15 cellular contexts compared by ENCODE assay signal in the genomic region with DNA sequence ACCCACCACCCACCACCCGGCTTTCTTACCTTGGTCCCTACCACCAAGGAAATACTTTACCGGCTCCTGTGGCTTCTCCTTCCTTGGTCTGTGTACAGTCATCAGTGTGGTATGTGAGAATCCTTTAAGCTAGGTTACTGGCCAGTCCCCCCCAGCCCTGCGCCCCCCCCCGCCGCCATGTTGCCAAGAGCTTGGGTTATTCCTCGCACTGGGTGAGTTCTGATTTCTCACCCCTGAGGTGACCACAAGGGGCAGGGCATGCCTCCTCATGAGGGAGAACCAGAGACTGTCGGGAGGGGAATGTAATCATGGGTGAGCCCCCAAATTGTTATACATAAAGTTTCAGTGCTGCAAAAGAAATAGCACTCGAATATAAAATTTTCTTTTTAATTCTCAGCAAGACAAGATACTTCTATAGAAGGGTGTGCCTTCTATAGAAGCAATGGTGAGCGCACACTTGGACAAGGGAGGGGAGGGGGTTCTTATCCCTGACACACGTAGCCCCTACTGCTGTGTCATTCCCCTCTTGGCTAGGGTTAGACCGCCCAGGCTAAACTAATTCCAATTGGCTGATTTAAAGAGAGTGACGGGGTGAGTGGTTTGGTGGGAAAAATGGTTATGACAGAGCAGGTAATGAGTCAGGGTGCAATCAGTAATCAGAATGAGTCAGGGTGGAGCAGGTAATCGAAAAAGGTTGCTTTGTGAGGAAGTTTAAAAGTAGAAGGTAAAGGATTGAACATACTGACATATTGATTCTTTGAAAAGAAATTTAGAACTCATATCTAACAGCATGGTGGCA.
DNase-seq lines count a peak whose midpoint lies in the region; ATAC-seq lines count a peak whose summit lies in the region.
"Had no signal": no experiment of that assay in that cellular context is flagged by ENCODE, and none has a peak within 500 bp of the region (broad histone marks: within the 10 kb centered on the region; RNA-seq: fewer than 3 reads in every experiment).

No MANE protein-coding gene starts in this region.

- H3K4me3 Mint-ChIP-seq in stimulated activated naive CD8-positive, alpha-beta T cell treated with anti-CD3 and anti-CD28 coated beads, Interleukin-15, Interleukin-2, amounts not matched to agents 100 ng/mL and 50 ng/mL, for 24 hours, result peak overlapping the region; percentile 56
- H3K4me3 Mint-ChIP-seq in stimulated activated naive CD8-positive, alpha-beta T cell treated with anti-CD3 and anti-CD28 coated beads, Interleukin-15, amount 100 ng/mL, for 72 hours, result no peak overlapping the region
- H3K4me3 Mint-ChIP-seq: memory B cell had no signal

- peak overlapping the region; percentile 49 for H3K27ac ChIP-seq in epithelial cell of prostate
- H3K27ac ChIP-seq: cardiac muscle cell, SJSA1 had no signal

- DNase-seq in stimulated activated naive CD8-positive, alpha-beta T cell treated with anti-CD3 and anti-CD28 coated beads, Interleukin-15, amount 100 ng/mL, for 72 hours, result no peak
- DNase-seq in RKO (ENCODE audit: low spot score), result peak; percentile 10
- no peak for DNase-seq in epithelial cell of prostate (ENCODE audit: low read depth, low spot score)
- DNase-seq in AG08395 (ENCODE audit: low spot score), result no peak
- DNase-seq: hypothalamus; NCI-H2081 treated with DMSO at 0.1 percent for 48 hours; posterior cingulate gyrus; stimulated activated naive CD8-positive, alpha-beta T cell treated with anti-CD3 and anti-CD28 coated beads, Interleukin-15, Interleukin-2, amounts not matched to agents 100 U/mL and 50 U/mL, for 24 hours had no signal

- H3K4me1 Mint-ChIP-seq in stimulated activated naive CD8-positive, alpha-beta T cell treated with anti-CD3 and anti-CD28 coated beads, Interleukin-15, Interleukin-2, amounts not matched to agents 100 ng/mL and 50 ng/mL, for 24 hours (ENCODE audit: low read depth), result peaks cover 58% of the 10 kb centered on the region
- H3K4me1 Mint-ChIP-seq in stimulated activated naive CD8-positive, alpha-beta T cell treated with anti-CD3 and anti-CD28 coated beads, Interleukin-15, amount 100 ng/mL, for 72 hours, result peaks cover 42% of the 10 kb centered on the region

- no peak for ATAC-seq in stimulated activated naive CD8-positive, alpha-beta T cell treated with anti-CD3 and anti-CD28 coated beads, Interleukin-15, amount 100 ng/mL, for 72 hours
- ATAC-seq in HG03342 (IDR thresholded peaks at IDR 0.05; ENCODE audit: unreplicated experiment) (no peak), HG02852 (IDR thresholded peaks at IDR 0.05; ENCODE audit: unreplicated experiment) (no peak), HG02870 (IDR thresholded peaks at IDR 0.05; ENCODE audit: unreplicated experiment) (no peak)
- ATAC-seq: stimulated activated naive CD8-positive, alpha-beta T cell treated with anti-CD3 and anti-CD28 coated beads, Interleukin-15, Interleukin-2, amounts not matched to agents 100 U/mL and 50 U/mL, for 24 hours had no signal

- peaks cover 4% of the 10 kb centered on the region for H3K9me3 Mint-ChIP-seq in stimulated activated naive CD8-positive, alpha-beta T cell treated with anti-CD3 and anti-CD28 coated beads, Interleukin-15, Interleukin-2, amounts not matched to agents 100 ng/mL and 50 ng/mL, for 24 hours
- H3K9me3 Mint-ChIP-seq in stimulated activated naive CD8-positive, alpha-beta T cell treated with anti-CD3 and anti-CD28 coated beads, Interleukin-15, amount 100 ng/mL, for 72 hours, result peaks cover 4 to 7% of the 10 kb centered on the region in 2 donors

- H3K36me3 Mint-ChIP-seq in stimulated activated naive CD8-positive, alpha-beta T cell treated with anti-CD3 and anti-CD28 coated beads, Interleukin-15, Interleukin-2, amounts not matched to agents 100 ng/mL and 50 ng/mL, for 24 hours (ENCODE audit: low read depth), result peaks cover 20% of the 10 kb centered on the region

- no peaks in the 10 kb centered on the region for H3K27me3 Mint-ChIP-seq in stimulated activated naive CD8-positive, alpha-beta T cell treated with anti-CD3 and anti-CD28 coated beads, Interleukin-15, Interleukin-2, amounts not matched to agents 100 ng/mL and 50 ng/mL, for 24 hours
- no peaks in the 10 kb centered on the region for H3K27me3 Mint-ChIP-seq in stimulated activated naive CD8-positive, alpha-beta T cell treated with anti-CD3 and anti-CD28 coated beads, Interleukin-15, amount 100 ng/mL, for 72 hours
- H3K27me3 Mint-ChIP-seq: memory B cell had no signal

- H3K27ac Mint-ChIP-seq in stimulated activated naive CD8-positive, alpha-beta T cell treated with anti-CD3 and anti-CD28 coated beads, Interleukin-15, Interleukin-2, amounts not matched to agents 100 ng/mL and 50 ng/mL, for 24 hours, result peak overlapping the region; percentile 58
- peak overlapping the region in 1 of 2 donors; percentile 27 for H3K27ac Mint-ChIP-seq in stimulated activated naive CD8-positive, alpha-beta T cell treated with anti-CD3 and anti-CD28 coated beads, Interleukin-15, amount 100 ng/mL, for 72 hours
- H3K27ac Mint-ChIP-seq: memory B cell had no signal
